20 cellular contexts compared by ENCODE assay signal in the genomic region with DNA sequence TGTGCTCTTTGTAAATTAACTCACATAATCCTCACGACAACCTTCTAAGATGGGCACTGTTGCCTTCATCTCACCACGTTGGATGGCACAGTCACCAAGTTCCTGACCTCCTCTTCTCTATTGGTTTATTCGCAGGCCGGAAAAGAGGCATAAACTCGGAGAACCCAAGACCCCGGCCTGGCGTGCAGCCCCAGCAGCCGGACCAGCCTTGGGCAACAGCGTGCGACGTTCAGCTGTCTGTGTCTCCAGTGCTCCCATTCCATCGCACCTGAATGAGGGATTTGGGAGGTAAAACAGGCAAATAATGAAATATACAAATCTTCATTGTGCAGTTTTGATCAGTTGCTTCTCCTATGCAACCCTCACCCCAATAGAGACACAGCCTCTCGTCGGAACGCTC. TPM values are rescaled to one million over a fixed set of nuclear protein-coding genes. Genes with fewer than 3 reads are reported as not detected.
DNase-seq lines count a peak whose midpoint lies in the region; ATAC-seq, FAIRE-seq and TF ChIP-seq lines count a peak whose summit lies in the region.
"Had no signal": no experiment of that assay in that cellular context is flagged by ENCODE, and none has a peak within 500 bp of the region (broad histone marks: within the 10 kb centered on the region; RNA-seq: fewer than 3 reads in every experiment).

No MANE protein-coding gene starts in this region.

- H4K91ac ChIP-seq in H1 (replicated peaks; ENCODE audit: insufficient read length, low read length) (no peak overlapping the region), neuronal stem cell (ENCODE audit: low read depth, low read length, poor library complexity) (no peak overlapping the region)

- H3K27ac ChIP-seq in H1 (ENCODE audit: low read depth, low read length) = no peak overlapping the region
- H3K27ac ChIP-seq in neuronal stem cell (replicated peaks; ENCODE audit: low read length) = no peak overlapping the region

- FAIRE-seq in H1 (lab: Jason Lieb, UNC) (no peak), urothelium cell line (lab: Jason Lieb, UNC) (peak; percentile 55)
- FAIRE-seq: GM12892 had no signal

- H3K79me2 ChIP-seq in H1 (ENCODE audit: control insufficient read depth in 1 of 2, insufficient read depth in 2 of 2, low read length in 2 of 2) = no peaks in the 10 kb centered on the region

- no peak overlapping the region for H3K4me3 ChIP-seq in H1 (ENCODE audit: extremely low read depth in 1 of 4, insufficient read depth in 2 of 4, low read depth in 3 of 4, low read length in 4 of 4)
- H3K4me3 ChIP-seq in neuronal stem cell (ENCODE audit: low read length in 2 of 2) = no peak overlapping the region
- H3K4me3 ChIP-seq: SJCRH30 had no signal

- no peak overlapping the region for H2BK15ac ChIP-seq in H1 (ENCODE audit: low read length)
- no peak overlapping the region for H2BK15ac ChIP-seq in neuronal stem cell (ENCODE audit: low read length)

- H3K14ac ChIP-seq in H1 (ENCODE audit: insufficient read length) (no peak overlapping the region), neuronal stem cell (ENCODE audit: low read length) (no peak overlapping the region)

- H3K23ac ChIP-seq in H1 (ENCODE audit: insufficient read length) (no peak overlapping the region), neuronal stem cell (ENCODE audit: low read depth, low read length, poor library complexity) (no peak overlapping the region)

- H2BK5ac ChIP-seq in H1 (ENCODE audit: low read depth, low read length) (no peak overlapping the region), neuronal stem cell (ENCODE audit: low read length) (no peak overlapping the region)

- H3K9me3 ChIP-seq in H1 (ENCODE audit: insufficient read depth in 2 of 2, low read depth in 1 of 2, low read length in 1 of 2) (peaks cover 2 to 3% of the 10 kb centered on the region in 2 experiments), neuronal stem cell (replicated peaks in 1 of 2; ENCODE audit: control insufficient read depth in 2 of 2, insufficient read depth in 1 of 2, low read depth in 1 of 2, low read length in 2 of 2) (peaks cover 4% of the 10 kb centered on the region in 2 donors)

- TF ChIP-seq RAD21 in H1 (IDR thresholded peaks at IDR 0.05 in 1 of 2, conservative IDR thresholded peaks at IDR 0.05 in 1 of 2; ENCODE audit: low read depth in 2 of 2, low read length in 2 of 2) = no peak

- TF ChIP-seq POLR2A in H1 (IDR thresholded peaks at IDR 0.05; ENCODE audit: control extremely low read depth in 1 of 2, low read depth in 2 of 2, low read length in 2 of 2) = no peak

- no peak overlapping the region for H3K56ac ChIP-seq in H1 (replicated peaks; ENCODE audit: insufficient read length, low read depth, low read length)

- H3K27me3 ChIP-seq in H1 (replicated peaks in 1 of 4; ENCODE audit: control insufficient read depth in 3 of 4, extremely low read depth in 1 of 4, insufficient read depth in 3 of 4, low read length in 3 of 4) (no peaks in the 10 kb centered on the region), neuronal stem cell (ENCODE audit: control insufficient read depth in 3 of 3, insufficient read depth in 3 of 3, low read depth in 1 of 3, low read length in 3 of 3) (peaks cover 0 to 4% (median 0%) of the 10 kb centered on the region in 3 experiments)
- H3K27me3 ChIP-seq: SJCRH30 had no signal

- H2AFZ ChIP-seq in H1 (ENCODE audit: low read length) = no peak overlapping the region
- H2AFZ ChIP-seq in neuronal stem cell (ENCODE audit: low read length) = no peak overlapping the region

- CTCF ChIA-PET in H1 (lab: Charles Lee; ENCODE audit: partially characterized antibody) = no interaction called here

- TF ChIP-seq EP300 in H1 (IDR thresholded peaks at IDR 0.05; ENCODE audit: borderline replicate concordance in 1 of 2, low read depth in 2 of 2, low read length in 2 of 2) = no peak

- no peak for TF ChIP-seq CTCF in H1 (IDR thresholded peaks at IDR 0.05; ENCODE audit: control extremely low read depth in 1 of 3, insufficient read depth in 1 of 3, low read depth in 1 of 3, low read length in 3 of 3)

- no peak overlapping the region for H2BK12ac ChIP-seq in H1 (ENCODE audit: low read depth, low read length)
- H2BK12ac ChIP-seq in neuronal stem cell (ENCODE audit: low read length) = no peak overlapping the region

- H3K4me1 ChIP-seq in H1 (replicated peaks in 1 of 4; ENCODE audit: control insufficient read depth in 3 of 4, insufficient read depth in 4 of 4, low read length in 3 of 4) = no peaks in the 10 kb centered on the region
- no peaks in the 10 kb centered on the region for H3K4me1 ChIP-seq in neuronal stem cell (ENCODE audit: control insufficient read depth in 2 of 2, insufficient read depth in 1 of 2, low read depth in 1 of 2, low read length in 2 of 2)

- no peak overlapping the region for H3K18ac ChIP-seq in H1 (ENCODE audit: extremely low read depth, low read length)
- H3K18ac ChIP-seq in neuronal stem cell (ENCODE audit: low read length) = peak overlapping the region; percentile 32

- ATAC-seq in Right ventricle myocardium inferior = no peak

- 90% methylated on average over 15 of the region's 15 CpGs; no CpG with 5 or more reads in 1 of the 2 experiments for WGBS in H1 (ENCODE audit: extremely low coverage in 1 of 2, insufficient coverage in 1 of 2, insufficient read length in 1 of 2, insufficient replicate concordance in 2 of 2, low coverage in 1 of 2, low lambda C conversion rate in 2 of 2, missing lambda C conversion rate in 1 of 2), 2 experiments
- WGBS in neuronal stem cell (ENCODE audit: extremely low coverage in 2 of 2, insufficient read length in 2 of 2, insufficient replicate concordance in 1 of 2), 2 donors = no CpG with 5 or more reads among the region's 15 CpGs

- H3K9ac ChIP-seq in H1 (replicated peaks in 1 of 4; ENCODE audit: extremely low read depth in 1 of 4, low read depth in 3 of 4, low read length in 3 of 4) = no peak overlapping the region
- no peak overlapping the region for H3K9ac ChIP-seq in neuronal stem cell (ENCODE audit: low read depth, low read length, poor library complexity)

- H3K23me2 ChIP-seq in H1 (ENCODE audit: low read depth, low read length) = no peaks in the 10 kb centered on the region; the same call in 1 of the 2 replicates

- H3K36me3 ChIP-seq in H1 (ENCODE audit: control insufficient read depth in 2 of 4, insufficient read depth in 4 of 4, low read length in 3 of 4) = peaks cover 0 to 2% (median 0%) of the 10 kb centered on the region in 4 experiments; a peak in 1 of 8 replicates
- no peaks in the 10 kb centered on the region for H3K36me3 ChIP-seq in neuronal stem cell (replicated peaks in 1 of 2; ENCODE audit: control insufficient read depth in 2 of 2, insufficient read depth in 2 of 2, low read length in 2 of 2)
- H3K36me3 ChIP-seq: SJCRH30 had no signal

- H4K8ac ChIP-seq in H1 (ENCODE audit: extremely low read depth, insufficient read depth, low read length) = peak overlapping the region; percentile 68; the same call in 1 of the 2 replicates
- H4K8ac ChIP-seq in neuronal stem cell (ENCODE audit: low read depth, low read length) = no peak overlapping the region

- H3K79me1 ChIP-seq in H1 (ENCODE audit: low read depth, low read length) = no peaks in the 10 kb centered on the region
- no peaks in the 10 kb centered on the region for H3K79me1 ChIP-seq in neuronal stem cell (ENCODE audit: low read depth, low read length)

- intact Hi-C loops in Right ventricle myocardium inferior (cut with DNase I) = no loop called here
- intact Hi-C loops in cardiac septum (cut with DNase I) = no loop called here

- H2AK5ac ChIP-seq in H1 (ENCODE audit: low read depth, low read length) (no peak overlapping the region), neuronal stem cell (ENCODE audit: low read depth, low read length) (no peak overlapping the region)

- H2BK20ac ChIP-seq in H1 (ENCODE audit: low read length) = no peak overlapping the region

- H4K5ac ChIP-seq in H1 (ENCODE audit: insufficient read length, low read depth, low read length) = no peak overlapping the region

- POLR2A ChIA-PET in H1 (lab: Charles Lee; ENCODE audit: partially characterized antibody) = no interaction called here

- no peaks in the 10 kb centered on the region for H4K20me1 ChIP-seq in H1 (replicated peaks in 1 of 2; ENCODE audit: control insufficient read depth in 1 of 2, insufficient read depth in 2 of 2, low read length in 2 of 2)

- DNase-seq in Right ventricle myocardium inferior (ENCODE audit: missing footprints) = peak; percentile 34
- no peak for DNase-seq in cardiac septum (ENCODE audit: low spot score)
- no peak for DNase-seq in H1 (ENCODE audit: low read depth in 1 of 2, low spot score in 2 of 2)
- no peak for DNase-seq in neuronal stem cell (ENCODE audit: low spot score)
- DNase-seq in urothelium cell line (ENCODE audit: low spot score) = no peak
- DNase-seq in HPDE6-E6E7 (ENCODE audit: extremely low spot score) = no peak
- DNase-seq in GM03348 (ENCODE audit: low spot score) = no peak
- DNase-seq in NCI-H128 (lab: John Stamatoyannopoulos, UW; ENCODE audit: unreplicated experiment) = no peak
- DNase-seq: C1 segment of cervical spinal cord, DMS 273 treated with DMSO at 0.1 percent for 48 hours, GF-D8, GOT3, Kasumi-1, NCI-H1417 treated with DMSO at 0.1 percent for 48 hours, NCI-H1930, NCI-H2171 treated with DMSO at 0.1 percent for 48 hours, NCI-H446 treated with DMSO at 0.1 percent for 48 hours, OCI-M1, SJCRH30 had no signal

- H3K4me2 ChIP-seq in H1 (ENCODE audit: insufficient read depth in 1 of 2, low read depth in 2 of 2, low read length in 2 of 2) = no peak overlapping the region
- H3K4me2 ChIP-seq in neuronal stem cell (ENCODE audit: insufficient read depth, low read length, poor library complexity, severe bottlenecking) = no peak overlapping the region

- H3K4ac ChIP-seq in H1 (replicated peaks; ENCODE audit: insufficient read length, low read depth, low read length) (no peak overlapping the region), neuronal stem cell (ENCODE audit: low read length) (no peak overlapping the region)

- no peak overlapping the region for H2BK120ac ChIP-seq in H1 (replicated peaks; ENCODE audit: low read depth, low read length)
- H2BK120ac ChIP-seq in neuronal stem cell (ENCODE audit: low read depth, low read length) = no peak overlapping the region

TF ChIP-seq in H1, 55 proteins besides CTCF, POLR2A, EP300 and RAD21:
- no peak for TF ChIP-seq KDM5A (IDR thresholded peaks at IDR 0.05; ENCODE audit: low read length)

RNA-seq across cellular contexts. Expression of a gene that starts 34.5 kb away (rescaled TPM):
- total RNA-seq in Right ventricle myocardium inferior = 189 TPM
- 201 TPM for total RNA-seq in cardiac septum
- total RNA-seq in H1 (2021; fragmentation: NEBNext Ultra II Directional; extraction: Animal tissue kit (Norgen Biotek cat#: 25700)) = 18.4 and 18.6 TPM in 2 replicates
- polyA plus RNA-seq in H1 (2011; rRNA removed) = 31.0 and 37.3 TPM in 2 replicates
- 33.1 TPM for polyA plus RNA-seq in H1 (2011; cell fraction: cytosol; rRNA removed)
- 60.3 TPM for polyA plus RNA-seq in H1 (2011; cell fraction: nucleus; rRNA removed)
- polyA plus RNA-seq in H1 (2012, experiment 1 of 2) = 17.9 to 34.8 TPM (median 30.9 TPM) in 4 replicates
- polyA plus RNA-seq in H1 (2012, experiment 2 of 2) = 18.3 TPM
- polyA plus RNA-seq in H1 (2013, experiment 1 of 2) = 11.4 TPM
- 10.5 TPM for polyA plus RNA-seq in H1 (2013, experiment 2 of 2)
- polyA minus RNA-seq in H1 (2011; rRNA and poly(A)+ RNA removed) = 6.4 and 7.4 TPM in 2 replicates
- 11.8 TPM for polyA minus RNA-seq in H1 (2011; cell fraction: cytosol; rRNA and poly(A)+ RNA removed)
- polyA minus RNA-seq in H1 (2011; cell fraction: nucleus; rRNA and poly(A)+ RNA removed) = 13.8 TPM
- polyA plus RNA-seq in neuronal stem cell (2013, experiment 1 of 2) = 34.2 TPM
- 33.8 TPM for polyA plus RNA-seq in neuronal stem cell (2013, experiment 2 of 2)
